Comparison of ENCODE assay signal across 8 cellular contexts in genomic region chr20:3786665-3787639, GRCh38. TPM values are rescaled to one million over a fixed set of nuclear protein-coding genes. Genes with fewer than 3 reads are reported as not detected.
DNase-seq lines count a peak whose midpoint lies in the region; ATAC-seq and TF ChIP-seq lines count a peak whose summit lies in the region.

Gene CENPB, minus strand, starts transcription at chr20:3786740. Its CDS starts 257 bp downstream, at chr20:3786483.

- no peaks in the 10 kb centered on the region for H3K27me3 ChIP-seq in left ventricle myocardium inferior (ENCODE audit: low read depth)
- H3K27me3 ChIP-seq in prostate gland (replicated peaks; ENCODE audit: insufficient read depth), result no peaks in the 10 kb centered on the region

- DNase-seq in NCI-H1105 (lab: John Stamatoyannopoulos, UW) (peak; percentile 79), T-helper 1 cell (peak; percentile 81 to 91 (median 86)), amniotic epithelial cell (ENCODE audit: low read depth) (peak; percentile 58), left ventricle myocardium inferior (peak; percentile 92), prostate gland (ENCODE audit: low spot score) (peak; percentile 86), ureter (ENCODE audit: low spot score) (peak; percentile 90)

- no peaks in the 10 kb centered on the region for H3K9me3 ChIP-seq in left ventricle myocardium inferior (replicated peaks)
- H3K9me3 ChIP-seq in prostate gland, result no peaks in the 10 kb centered on the region

- peak; percentile 85 for ATAC-seq in HG02588 (IDR thresholded peaks at IDR 0.05; ENCODE audit: unreplicated experiment)

- intact Hi-C loops in left ventricle myocardium inferior (cut with micrococcal nuclease), result no loop called here
- intact Hi-C loops in prostate gland (cut with DNase I), result loop anchor here (1.0 kb wide), 1 partner anchor 33 kb away; the partner anchor contains the start of gene AP5S1

- 2% methylated on average over 32 of the region's 71 CpGs for WGBS in prostate gland

- TF ChIP-seq POLR2A in prostate gland (IDR thresholded peaks at IDR 0.05), result no peak

- H3K27ac ChIP-seq in left ventricle myocardium inferior (replicated peaks) (peak within 1 kb of the TSS; percentile 92), prostate gland (peak within 1 kb of the TSS; percentile 67 to 69)

- H3K4me3 ChIP-seq in left ventricle myocardium inferior, result peak within 1 kb of the TSS; percentile 81
- peak within 1 kb of the TSS; percentile 53 for H3K4me3 ChIP-seq in prostate gland

- H3K36me3 ChIP-seq in left ventricle myocardium inferior (peaks cover 6% of the 10 kb centered on the region), prostate gland (no peaks in the 10 kb centered on the region)

- H3K4me1 ChIP-seq in left ventricle myocardium inferior, result peaks cover 40% of the 10 kb centered on the region
- H3K4me1 ChIP-seq in prostate gland (replicated peaks), result peaks cover 22% of the 10 kb centered on the region

- TF ChIP-seq CTCF in GM12872 (IDR thresholded peaks at IDR 0.05; ENCODE audit: insufficient read depth, low read depth, low read length) (peak; percentile 74), left ventricle myocardium inferior (IDR thresholded peaks at IDR 0.05; ENCODE audit: borderline replicate concordance) (peak; percentile 93), prostate gland (IDR thresholded peaks at IDR 0.05) (peak; percentile 62 to 87 (median 84))

RNA-seq across cellular contexts. Expression of gene CENPB, which starts in this region (rescaled TPM):
- total RNA-seq in left ventricle myocardium inferior (70.7 TPM), prostate gland (10 to 100 TPM; 76.6 to 86.9 TPM), ureter (84.1 TPM)

Comparison
In these comparisons a context has a peak if more than half of its experiments do, and no peak if none do; other contexts are left out.
1. Peak in every context shown above with its lines: DNase-seq, ATAC-seq, H3K4me3 ChIP-seq and H3K27ac ChIP-seq.